8 cellular contexts compared by ENCODE assay signal in genomic region chrX:102721169-102721506, GRCh38. TPM values are rescaled to one million over a fixed set of nuclear protein-coding genes. Genes with fewer than 3 reads are reported as not detected.
DNase-seq lines count a peak whose midpoint lies in the region; ATAC-seq and TF ChIP-seq lines count a peak whose summit lies in the region.
"Not testable (repeated sequence)": the region's sequence is repeated elsewhere in the genome, so short reads cannot be mapped to it uniquely, and the experiment has no call there.

No MANE protein-coding gene starts in this region.

- peak overlapping the region; percentile 11; the same call in 1 of the 2 replicates for H3K27ac Mint-ChIP-seq in HFFc6
- H3K27ac Mint-ChIP-seq in endothelial cell (ENCODE audit: unreplicated experiment); stimulated activated effector memory CD8-positive, alpha-beta T cell treated with anti-CD3 and anti-CD28 coated beads, Interleukin-12 subunit alpha, Interleukin-12 subunit beta, amount 100 ng/mL, for 72 hours: not testable (repeated sequence)
- H3K27ac Mint-ChIP-seq in naive thymus-derived CD8-positive, alpha-beta T cell, result peak overlapping the region in 8 of 10 donors; percentile 16 to 96 (median 92)

- peaks cover 14% of the 10 kb centered on the region for H3K27me3 ChIP-seq in WERI-Rb-1 (ENCODE audit: insufficient read depth, low read depth, severe bottlenecking)
- H3K27me3 ChIP-seq in adipocyte (replicated peaks; ENCODE audit: control insufficient read depth, insufficient read depth, low read length); iPS-15b (ENCODE audit: control insufficient read depth, insufficient read depth, low read length): not testable (repeated sequence)

- H3K9me3 Mint-ChIP-seq in HFFc6; endothelial cell (ENCODE audit: unreplicated experiment); naive thymus-derived CD8-positive, alpha-beta T cell; stimulated activated effector memory CD8-positive, alpha-beta T cell treated with anti-CD3 and anti-CD28 coated beads, Interleukin-12 subunit alpha, Interleukin-12 subunit beta, amount 100 ng/mL, for 72 hours: not testable (repeated sequence)

- H3K9me3 ChIP-seq in WERI-Rb-1 (ENCODE audit: severe bottlenecking); adipocyte (ENCODE audit: control insufficient read depth, low read length); iPS-15b (ENCODE audit: control insufficient read depth, insufficient read depth, low read length): not testable (repeated sequence)

- H3K9ac ChIP-seq in adipocyte (ENCODE audit: low read length), result peak overlapping the region; percentile 53
- not testable (repeated sequence) for H3K9ac ChIP-seq in iPS-15b (ENCODE audit: low read depth, low read length)

- not testable (repeated sequence) for H3K27ac ChIP-seq in WERI-Rb-1

- not testable (repeated sequence) for H3K27me3 Mint-ChIP-seq in HFFc6 (ENCODE audit: insufficient read depth); endothelial cell (ENCODE audit: unreplicated experiment); naive thymus-derived CD8-positive, alpha-beta T cell

- TF ChIP-seq CTCF in AG09309 (IDR thresholded peaks at IDR 0.05; ENCODE audit: control insufficient read depth, insufficient read depth, low read depth, low read length, missing control alignments); HFFc6 (IDR thresholded peaks at IDR 0.05); WERI-Rb-1 (IDR thresholded peaks at IDR 0.05; ENCODE audit: low read depth, low read length); endothelial cell (IDR thresholded peaks at IDR 0.05; ENCODE audit: unreplicated experiment): not testable (repeated sequence)

- H3K4me3 Mint-ChIP-seq in HFFc6 (peak overlapping the region; percentile 92; the same call in 1 of the 2 replicates), endothelial cell (ENCODE audit: unreplicated experiment) (peak overlapping the region; percentile 96)
- peak overlapping the region; percentile 85 to 96 (median 93) for H3K4me3 Mint-ChIP-seq in naive thymus-derived CD8-positive, alpha-beta T cell
- peak overlapping the region; percentile 86 for H3K4me3 Mint-ChIP-seq in stimulated activated effector memory CD8-positive, alpha-beta T cell treated with anti-CD3 and anti-CD28 coated beads, Interleukin-12 subunit alpha, Interleukin-12 subunit beta, amount 100 ng/mL, for 72 hours

- not testable (repeated sequence) for H3K36me3 Mint-ChIP-seq in HFFc6 (ENCODE audit: low read depth); endothelial cell (ENCODE audit: low read depth, unreplicated experiment); naive thymus-derived CD8-positive, alpha-beta T cell; stimulated activated effector memory CD8-positive, alpha-beta T cell treated with anti-CD3 and anti-CD28 coated beads, Interleukin-12 subunit alpha, Interleukin-12 subunit beta, amount 100 ng/mL, for 72 hours

- H3K36me3 ChIP-seq in WERI-Rb-1; adipocyte (ENCODE audit: control insufficient read depth, insufficient read depth, low read length, severe bottlenecking); iPS-15b (ENCODE audit: control insufficient read depth, insufficient read depth, low read length): not testable (repeated sequence)

- DNase-seq in AG09309 (ENCODE audit: low read depth); HFFc6; WERI-Rb-1; adipocyte (ENCODE audit: low read depth); endothelial cell (ENCODE audit: low spot score); naive thymus-derived CD8-positive, alpha-beta T cell; stimulated activated effector memory CD8-positive, alpha-beta T cell treated with anti-CD3 and anti-CD28 coated beads, Interleukin-12 subunit alpha, Interleukin-12 subunit beta, amount 100 ng/mL, for 72 hours (ENCODE audit: low spot score in 2 of 2): not testable (repeated sequence)

- not testable (repeated sequence) for ATAC-seq in naive thymus-derived CD8-positive, alpha-beta T cell; stimulated activated effector memory CD8-positive, alpha-beta T cell treated with anti-CD3 and anti-CD28 coated beads, Interleukin-12 subunit alpha, Interleukin-12 subunit beta, amount 100 ng/mL, for 72 hours

- H3K4me1 ChIP-seq in adipocyte (ENCODE audit: control insufficient read depth, insufficient read depth, low read length); iPS-15b (ENCODE audit: control insufficient read depth, insufficient read depth, low read length): not testable (repeated sequence)

- H3K4me1 Mint-ChIP-seq in HFFc6 (ENCODE audit: low read depth) (peaks cover 13% of the 10 kb centered on the region), endothelial cell (ENCODE audit: unreplicated experiment) (peaks cover 12% of the 10 kb centered on the region)
- peaks cover 6 to 17% (median 11%) of the 10 kb centered on the region in 4 donors for H3K4me1 Mint-ChIP-seq in naive thymus-derived CD8-positive, alpha-beta T cell
- H3K4me1 Mint-ChIP-seq in stimulated activated effector memory CD8-positive, alpha-beta T cell treated with anti-CD3 and anti-CD28 coated beads, Interleukin-12 subunit alpha, Interleukin-12 subunit beta, amount 100 ng/mL, for 72 hours, result not testable (repeated sequence)

- POLR2A ChIA-PET in naive thymus-derived CD8-positive, alpha-beta T cell (lab: Charles Lee), result interaction anchor here (1.3 kb wide), 1 partner anchor 789 kb away, joined by 5 read pairs; the partner anchor contains the start of gene ZMAT1

- H3K4me3 ChIP-seq in AG09309 (ENCODE audit: control insufficient read depth, low read depth, low read length) (peak overlapping the region; percentile 61), WERI-Rb-1 (ENCODE audit: low read depth, low read length) (peak overlapping the region; percentile 55), adipocyte (ENCODE audit: low read length) (peak overlapping the region; percentile 73), iPS-15b (ENCODE audit: low read depth, low read length) (peak overlapping the region; percentile 53)

RNA-seq across cellular contexts. Expression of gene GPRASP3, which starts 0.6 kb away (rescaled TPM):
- total RNA-seq in HFFc6 (2021; fragmentation: NEBNext Ultra II Directional; extraction: Animal tissue kit (Norgen Biotek cat#: 25700)), result 1 to 10 TPM; 1.9 to 5.7 (median 5.4) TPM
- 10.5 TPM for total RNA-seq in endothelial cell (ENCODE audit: unreplicated experiment)
- 1 to 10 TPM; 2.4 to 5.1 TPM for total RNA-seq in naive thymus-derived CD8-positive, alpha-beta T cell
- polyA plus RNA-seq in naive thymus-derived CD8-positive, alpha-beta T cell, result 1 to 10 TPM; 1.1 to 1.5 (median 1.4) TPM

RNA-seq across cellular contexts. Expression of gene GPRASP2, which starts 8.9 kb away (rescaled TPM):
- total RNA-seq in HFFc6 (2021; fragmentation: NEBNext Ultra II Directional; extraction: Animal tissue kit (Norgen Biotek cat#: 25700)), result 10 to 100 TPM in 4 of 6 experiments, 1 to 10 TPM in 2; 7.9 to 15.0 (median 12.4) TPM
- total RNA-seq in endothelial cell (ENCODE audit: unreplicated experiment), result 17.3 TPM
- total RNA-seq in naive thymus-derived CD8-positive, alpha-beta T cell, result 1 to 10 TPM; 5.1 to 6.9 TPM
- 10 to 100 TPM in 1 of 3 donors, 1 to 10 TPM in 2; 3.2 to 11.0 (median 5.3) TPM for polyA plus RNA-seq in naive thymus-derived CD8-positive, alpha-beta T cell
